In genomic region chrX:103441878-103442535, GRCh38 we compare ENCODE assay signal across 19 cellular contexts.
"Had no signal": no experiment of that assay in that cellular context is flagged by ENCODE, and none has a peak within 500 bp of the region (broad histone marks: within the 10 kb centered on the region; RNA-seq: fewer than 3 reads in every experiment).

No MANE protein-coding gene starts in this region.

- H3K4me3 ChIP-seq: heart right ventricle, left lung, ovary, stomach, thyroid gland had no signal

- H3K27me3 ChIP-seq: heart right ventricle, left lung, ovary, stomach, thyroid gland had no signal

- H3K4me1 Mint-ChIP-seq: activated CD8-positive, alpha-beta memory T cell treated with anti-CD3 and anti-CD28 coated beads, Interleukin-2, amount 10 ng/mL, durations not matched to agents 7 days and 5 days; activated naive CD4-positive, alpha-beta T cell treated with anti-CD3 and anti-CD28 coated beads, Interleukin-2, amount 50 U/mL, for 24 hours; brain; memory B cell; nephron progenitor cell had no signal

- DNase-seq: activated CD4-positive, alpha-beta T cell treated with anti-CD3 and anti-CD28 coated beads, Interleukin-2, amount 50 U/mL, for 48 hours; activated CD8-positive, alpha-beta memory T cell treated with anti-CD3 and anti-CD28 coated beads, Interleukin-2, amount 10 ng/mL, durations not matched to agents 7 days and 5 days; activated effector memory CD4-positive, alpha-beta T cell treated with Interleukin-2 at 50 U/mL for 16 hours; activated T-cell treated with anti-CD3 and anti-CD28 coated beads, Interleukin-2, amount 50 U/mL, for 24 hours; cerebellar nuclear complex; effector memory CD8-positive, alpha-beta T cell; foreskin melanocyte; heart right ventricle; islet precursor cell; left lung; nephron progenitor cell; ovary; stimulated activated CD4-positive, alpha-beta T cell treated with anti-CD3 and anti-CD28 coated beads, Interleukin-4, amount 100 ng/mL, for 24 hours; stomach; thyroid gland had no signal

- H3K36me3 Mint-ChIP-seq: activated CD8-positive, alpha-beta memory T cell treated with anti-CD3 and anti-CD28 coated beads, Interleukin-2, amount 10 ng/mL, durations not matched to agents 7 days and 5 days; activated naive CD4-positive, alpha-beta T cell treated with anti-CD3 and anti-CD28 coated beads, Interleukin-2, amount 50 U/mL, for 24 hours; brain; memory B cell had no signal

- H3K4me1 ChIP-seq: heart right ventricle, left lung, stomach, thyroid gland had no signal

- H3K4me3 Mint-ChIP-seq: activated CD8-positive, alpha-beta memory T cell treated with anti-CD3 and anti-CD28 coated beads, Interleukin-2, amount 10 ng/mL, durations not matched to agents 7 days and 5 days; activated naive CD4-positive, alpha-beta T cell treated with anti-CD3 and anti-CD28 coated beads, Interleukin-2, amount 50 U/mL, for 24 hours; activated T-cell treated with anti-CD3 and anti-CD28 coated beads, Interleukin-2, amount 50 U/mL, for 24 hours; brain; dendritic cell treated with granulocyte-macrophage colony-stimulating factor and Interleukin-4, amounts not matched to agents 40 ng/mL and 50 ng/mL, for 4 days; effector memory CD8-positive, alpha-beta T cell; memory B cell; nephron progenitor cell had no signal

- H3K9me3 ChIP-seq: heart right ventricle, left lung, ovary, stomach, thyroid gland had no signal

- H3K27ac ChIP-seq: heart right ventricle, left lung, ovary, stomach, thyroid gland had no signal

- H3K36me3 ChIP-seq: heart right ventricle, left lung, ovary, stomach, thyroid gland had no signal

- H3K9me3 Mint-ChIP-seq: activated naive CD4-positive, alpha-beta T cell treated with anti-CD3 and anti-CD28 coated beads, Interleukin-2, amount 50 U/mL, for 24 hours; activated T-cell treated with anti-CD3 and anti-CD28 coated beads, Interleukin-2, amount 50 U/mL, for 24 hours; dendritic cell treated with granulocyte-macrophage colony-stimulating factor and Interleukin-4, amounts not matched to agents 40 ng/mL and 50 ng/mL, for 4 days; effector memory CD8-positive, alpha-beta T cell; memory B cell had no signal

- H3K27ac Mint-ChIP-seq: activated CD8-positive, alpha-beta memory T cell treated with anti-CD3 and anti-CD28 coated beads, Interleukin-2, amount 10 ng/mL, durations not matched to agents 7 days and 5 days; activated naive CD4-positive, alpha-beta T cell treated with anti-CD3 and anti-CD28 coated beads, Interleukin-2, amount 50 U/mL, for 24 hours; activated T-cell treated with anti-CD3 and anti-CD28 coated beads, Interleukin-2, amount 50 U/mL, for 24 hours; brain; dendritic cell treated with granulocyte-macrophage colony-stimulating factor and Interleukin-4, amounts not matched to agents 40 ng/mL and 50 ng/mL, for 4 days; effector memory CD8-positive, alpha-beta T cell; memory B cell; nephron progenitor cell had no signal

- H3K27me3 Mint-ChIP-seq: activated CD8-positive, alpha-beta memory T cell treated with anti-CD3 and anti-CD28 coated beads, Interleukin-2, amount 10 ng/mL, durations not matched to agents 7 days and 5 days; activated naive CD4-positive, alpha-beta T cell treated with anti-CD3 and anti-CD28 coated beads, Interleukin-2, amount 50 U/mL, for 24 hours; brain; dendritic cell treated with granulocyte-macrophage colony-stimulating factor and Interleukin-4, amounts not matched to agents 40 ng/mL and 50 ng/mL, for 4 days; effector memory CD8-positive, alpha-beta T cell; memory B cell had no signal

- ATAC-seq: activated CD8-positive, alpha-beta memory T cell treated with anti-CD3 and anti-CD28 coated beads, Interleukin-2, amount 10 ng/mL, durations not matched to agents 7 days and 5 days; effector memory CD8-positive, alpha-beta T cell; heart right ventricle; left lung had no signal
